1 cellular context compared by ENCODE assay signal in genomic region chr1:67563684-67564083, GRCh38.
TF ChIP-seq lines count a peak whose summit lies in the region.

No MANE protein-coding gene starts in this region.

TF ChIP-seq in GM12878, 131 proteins besides CTCF, POLR2A, EP300 and RAD21 (continued from another document):
- TF ChIP-seq E4F1 (IDR thresholded peaks at IDR 0.05; ENCODE audit: borderline replicate concordance, partially characterized antibody) (no peak), MEF2A (IDR thresholded peaks at IDR 0.05; ENCODE audit: insufficient read depth, low read depth, low read length) (no peak), ZNF622 (IDR thresholded peaks at IDR 0.05) (no peak)
